14 cellular contexts compared by ENCODE assay signal in genomic region chr10:1185911-1186692, GRCh38.
"Had no signal": no experiment of that assay in that cellular context is flagged by ENCODE, and none has a peak within 500 bp of the region (broad histone marks: within the 10 kb centered on the region; RNA-seq: fewer than 3 reads in every experiment).

No MANE protein-coding gene starts in this region.

- DNase-seq: activated CD4-positive, alpha-beta T cell treated with anti-CD3 and anti-CD28 coated beads, Interleukin-2, amount 50 U/mL, for 4 hours; activated CD4-positive, CD25-positive, alpha-beta regulatory T cell treated with anti-CD3 and anti-CD28 coated beads, Interleukin-2, amount 50 U/mL, for 72 hours; activated CD8-positive, alpha-beta memory T cell treated with anti-CD3 and anti-CD28 coated beads, Interleukin-2, amount 10 ng/mL, durations not matched to agents 7 days and 5 days; activated gamma-delta T cell; activated T-cell treated with anti-CD3 and anti-CD28 coated beads, Interleukin-2, amount 50 U/mL, for 24 hours; foreskin keratinocyte; mesendoderm; stimulated activated CD4-positive, alpha-beta T cell treated with anti-CD3 and anti-CD28 coated beads, Interleukin-12 subunit alpha, Interleukin-12 subunit beta, amount 100 ng/mL, for 4 hours; stimulated activated CD4-positive, alpha-beta T cell treated with anti-CD3 and anti-CD28 coated beads, Interleukin-2, amount 100 ng/mL, for 48 hours; stimulated activated naive CD4-positive, alpha-beta T cell treated with Interleukin-2 at 50 U/mL for 16 hours had no signal

- ATAC-seq: activated CD8-positive, alpha-beta memory T cell treated with anti-CD3 and anti-CD28 coated beads, Interleukin-2, amount 10 ng/mL, durations not matched to agents 7 days and 5 days; foreskin keratinocyte; left lung; pancreas; right cardiac atrium had no signal

- H3K27me3 ChIP-seq: foreskin keratinocyte, pancreas had no signal

- H3K27ac ChIP-seq: foreskin keratinocyte, left lung, thoracic aorta had no signal

- H3K4me3 ChIP-seq: left lung, pancreas, thoracic aorta had no signal

- H3K36me3 ChIP-seq: left lung, pancreas, thoracic aorta had no signal

- H3K4me1 ChIP-seq: foreskin keratinocyte, left lung, pancreas had no signal

- H3K9me3 ChIP-seq: left lung, pancreas, thoracic aorta had no signal
